In the genomic region with DNA sequence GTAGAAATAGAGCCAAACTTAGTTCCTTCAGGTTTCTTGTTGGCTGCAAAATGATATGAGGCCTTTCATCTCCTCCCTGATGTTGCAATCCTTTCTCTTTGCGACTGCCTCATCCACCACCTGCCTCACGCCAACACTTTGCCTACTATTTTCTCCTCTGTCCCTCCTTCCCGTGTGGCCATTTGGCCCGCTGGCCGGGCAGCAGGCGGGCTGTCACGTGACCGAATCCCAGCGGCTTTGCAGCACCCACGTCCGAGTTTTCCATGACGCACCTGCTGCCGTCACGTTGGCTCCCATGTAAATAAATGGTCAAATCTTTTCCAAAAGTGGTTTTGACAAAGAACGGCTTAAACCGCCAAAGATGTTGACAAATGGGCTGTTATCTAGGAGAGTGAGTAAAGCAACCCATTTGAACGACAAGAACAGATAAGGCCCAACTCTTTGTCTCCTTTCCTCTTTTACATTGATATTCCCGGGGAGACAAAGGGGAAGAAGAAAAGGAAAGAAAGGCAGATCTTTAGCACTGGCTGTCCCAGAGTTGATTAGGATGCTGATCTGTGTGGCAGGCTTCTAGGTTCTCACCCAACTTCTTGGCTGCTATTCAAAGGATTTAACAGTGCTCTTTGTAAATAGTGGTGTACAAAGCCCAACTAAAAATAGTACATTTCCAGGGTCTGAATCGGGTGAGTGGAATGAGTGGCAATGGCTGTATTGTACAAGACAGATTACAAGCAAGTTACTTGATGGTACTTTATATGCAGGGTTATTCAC, we compare ENCODE assay signal across 1 cellular context.
TF ChIP-seq lines count a peak whose summit lies in the region.

No MANE protein-coding gene starts in this region.

TF ChIP-seq in K562, 482 proteins besides CTCF, POLR2A, EP300 and RAD21 (continued from another document and continues in another):
- TF ChIP-seq, protein P1, sequence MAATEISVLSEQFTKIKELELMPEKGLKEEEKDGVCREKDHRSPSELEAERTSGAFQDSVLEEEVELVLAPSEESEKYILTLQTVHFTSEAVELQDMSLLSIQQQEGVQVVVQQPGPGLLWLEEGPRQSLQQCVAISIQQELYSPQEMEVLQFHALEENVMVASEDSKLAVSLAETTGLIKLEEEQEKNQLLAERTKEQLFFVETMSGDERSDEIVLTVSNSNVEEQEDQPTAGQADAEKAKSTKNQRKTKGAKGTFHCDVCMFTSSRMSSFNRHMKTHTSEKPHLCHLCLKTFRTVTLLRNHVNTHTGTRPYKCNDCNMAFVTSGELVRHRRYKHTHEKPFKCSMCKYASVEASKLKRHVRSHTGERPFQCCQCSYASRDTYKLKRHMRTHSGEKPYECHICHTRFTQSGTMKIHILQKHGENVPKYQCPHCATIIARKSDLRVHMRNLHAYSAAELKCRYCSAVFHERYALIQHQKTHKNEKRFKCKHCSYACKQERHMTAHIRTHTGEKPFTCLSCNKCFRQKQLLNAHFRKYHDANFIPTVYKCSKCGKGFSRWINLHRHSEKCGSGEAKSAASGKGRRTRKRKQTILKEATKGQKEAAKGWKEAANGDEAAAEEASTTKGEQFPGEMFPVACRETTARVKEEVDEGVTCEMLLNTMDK (IDR thresholded peaks at IDR 0.05; ENCODE audit: borderline replicate concordance, insufficient read depth, low read depth, low read length, poor library complexity, severe bottlenecking), result no peak
- TF ChIP-seq CXXC5 (CRISPR knock-in tag; IDR thresholded peaks at IDR 0.05), result peak; percentile 68
- peak; percentile 26; the same call in 1 of the 2 replicates for TF ChIP-seq LCOR (CRISPR knock-in tag; IDR thresholded peaks at IDR 0.05)
- TF ChIP-seq, protein P2, sequence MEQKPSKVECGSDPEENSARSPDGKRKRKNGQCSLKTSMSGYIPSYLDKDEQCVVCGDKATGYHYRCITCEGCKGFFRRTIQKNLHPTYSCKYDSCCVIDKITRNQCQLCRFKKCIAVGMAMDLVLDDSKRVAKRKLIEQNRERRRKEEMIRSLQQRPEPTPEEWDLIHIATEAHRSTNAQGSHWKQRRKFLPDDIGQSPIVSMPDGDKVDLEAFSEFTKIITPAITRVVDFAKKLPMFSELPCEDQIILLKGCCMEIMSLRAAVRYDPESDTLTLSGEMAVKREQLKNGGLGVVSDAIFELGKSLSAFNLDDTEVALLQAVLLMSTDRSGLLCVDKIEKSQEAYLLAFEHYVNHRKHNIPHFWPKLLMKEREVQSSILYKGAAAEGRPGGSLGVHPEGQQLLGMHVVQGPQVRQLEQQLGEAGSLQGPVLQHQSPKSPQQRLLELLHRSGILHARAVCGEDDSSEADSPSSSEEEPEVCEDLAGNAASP (IDR thresholded peaks at IDR 0.05), result no peak
- TF ChIP-seq NR4A1 (CRISPR knock-in tag; IDR thresholded peaks at IDR 0.05), result no peak
- peak; percentile 54; the same call in 1 of the 2 replicates for TF ChIP-seq NR4A1 (tag; IDR thresholded peaks at IDR 0.05)
- peak; percentile 86; the same call in 1 of the 2 replicates for TF ChIP-seq SMARCE1 (IDR thresholded peaks at IDR 0.05)
- no peak for TF ChIP-seq SRSF9 (IDR thresholded peaks at IDR 0.05; ENCODE audit: borderline replicate concordance, low read depth, low read length)
- TF ChIP-seq SP1 (CRISPR knock-in tag; IDR thresholded peaks at IDR 0.05), result peak; percentile 38; the same call in 1 of the 2 replicates
- no peak for TF ChIP-seq HLTF (IDR thresholded peaks at IDR 0.05)
- peak; percentile 79 for TF ChIP-seq ARID1B (IDR thresholded peaks at IDR 0.05)
- 0 out of 2 replicates have a peak, but pooled peaks have one; percentile 38 for TF ChIP-seq JUN (IDR thresholded peaks at IDR 0.05; ENCODE audit: borderline replicate concordance, low read depth, low read length)
- TF ChIP-seq JUN (CRISPR knock-in tag; IDR thresholded peaks at IDR 0.05; ENCODE audit: borderline replicate concordance), result no peak
- TF ChIP-seq, protein P3, sequence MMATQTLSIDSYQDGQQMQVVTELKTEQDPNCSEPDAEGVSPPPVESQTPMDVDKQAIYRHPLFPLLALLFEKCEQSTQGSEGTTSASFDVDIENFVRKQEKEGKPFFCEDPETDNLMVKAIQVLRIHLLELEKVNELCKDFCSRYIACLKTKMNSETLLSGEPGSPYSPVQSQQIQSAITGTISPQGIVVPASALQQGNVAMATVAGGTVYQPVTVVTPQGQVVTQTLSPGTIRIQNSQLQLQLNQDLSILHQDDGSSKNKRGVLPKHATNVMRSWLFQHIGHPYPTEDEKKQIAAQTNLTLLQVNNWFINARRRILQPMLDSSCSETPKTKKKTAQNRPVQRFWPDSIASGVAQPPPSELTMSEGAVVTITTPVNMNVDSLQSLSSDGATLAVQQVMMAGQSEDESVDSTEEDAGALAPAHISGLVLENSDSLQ (IDR thresholded peaks at IDR 0.05), result peak; percentile 51; the same call in 1 of the 2 replicates
- TF ChIP-seq TEAD4 (IDR thresholded peaks at IDR 0.05; ENCODE audit: low read length), result peak; percentile 57; the same call in 1 of the 2 replicates
- TF ChIP-seq TEAD4 (CRISPR knock-in tag; IDR thresholded peaks at IDR 0.05; ENCODE audit: borderline replicate concordance), result no peak
- TF ChIP-seq TAF1 (IDR thresholded peaks at IDR 0.05; ENCODE audit: control insufficient read depth, extremely low read depth, insufficient read depth, low read length, severe bottlenecking), result no peak
- 0 out of 2 replicates have a peak, but pooled peaks have one; percentile 19 for TF ChIP-seq MBD2 (IDR thresholded peaks at IDR 0.05; ENCODE audit: borderline replicate concordance, low read depth)
- no peak for TF ChIP-seq ZNF57 (CRISPR knock-in tag; IDR thresholded peaks at IDR 0.05)
- TF ChIP-seq CBFB (CRISPR knock-in tag; IDR thresholded peaks at IDR 0.05), result no peak
- peak; percentile 88 for TF ChIP-seq CBFA2T2 (conservative IDR thresholded peaks at IDR 0.05)
- TF ChIP-seq, protein P4, sequence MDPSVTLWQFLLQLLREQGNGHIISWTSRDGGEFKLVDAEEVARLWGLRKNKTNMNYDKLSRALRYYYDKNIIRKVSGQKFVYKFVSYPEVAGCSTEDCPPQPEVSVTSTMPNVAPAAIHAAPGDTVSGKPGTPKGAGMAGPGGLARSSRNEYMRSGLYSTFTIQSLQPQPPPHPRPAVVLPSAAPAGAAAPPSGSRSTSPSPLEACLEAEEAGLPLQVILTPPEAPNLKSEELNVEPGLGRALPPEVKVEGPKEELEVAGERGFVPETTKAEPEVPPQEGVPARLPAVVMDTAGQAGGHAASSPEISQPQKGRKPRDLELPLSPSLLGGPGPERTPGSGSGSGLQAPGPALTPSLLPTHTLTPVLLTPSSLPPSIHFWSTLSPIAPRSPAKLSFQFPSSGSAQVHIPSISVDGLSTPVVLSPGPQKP (CRISPR knock-in tag; IDR thresholded peaks at IDR 0.05), result no peak
- TF ChIP-seq TEAD1 (CRISPR knock-in tag; IDR thresholded peaks at IDR 0.05), result peak in 1 of 2 experiments; percentile 34; a peak in 1 of 4 replicates
- TF ChIP-seq CEBPB (tag; IDR thresholded peaks at IDR 0.05), result peak; percentile 93
- no peak for TF ChIP-seq SMAD1 (IDR thresholded peaks at IDR 0.05; ENCODE audit: low read depth, low read length, partially characterized antibody)
- TF ChIP-seq SMARCA5 (IDR thresholded peaks at IDR 0.05), result peak; percentile 14; the same call in 1 of the 2 replicates
- TF ChIP-seq CTBP1 (IDR thresholded peaks at IDR 0.05; ENCODE audit: borderline replicate concordance), result peak; percentile 86
- no peak for TF ChIP-seq NONO (IDR thresholded peaks at IDR 0.05; ENCODE audit: low read depth in 2 of 2, low read length in 1 of 2)
- peak; percentile 38; the same call in 1 of the 2 replicates for TF ChIP-seq NBN (IDR thresholded peaks at IDR 0.05; ENCODE audit: low read depth)
- peak; percentile 73 for TF ChIP-seq ZNF644 (tag; IDR thresholded peaks at IDR 0.05; ENCODE audit: low read depth)
- no peak for TF ChIP-seq ZC3H8 (IDR thresholded peaks at IDR 0.05)
- TF ChIP-seq, protein P5, sequence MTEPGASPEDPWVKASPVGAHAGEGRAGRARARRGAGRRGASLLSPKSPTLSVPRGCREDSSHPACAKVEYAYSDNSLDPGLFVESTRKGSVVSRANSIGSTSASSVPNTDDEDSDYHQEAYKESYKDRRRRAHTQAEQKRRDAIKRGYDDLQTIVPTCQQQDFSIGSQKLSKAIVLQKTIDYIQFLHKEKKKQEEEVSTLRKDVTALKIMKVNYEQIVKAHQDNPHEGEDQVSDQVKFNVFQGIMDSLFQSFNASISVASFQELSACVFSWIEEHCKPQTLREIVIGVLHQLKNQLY (CRISPR knock-in tag; conservative IDR thresholded peaks at IDR 0.05), result no peak
- TF ChIP-seq EHMT2 (IDR thresholded peaks at IDR 0.05), result peak; percentile 61
- TF ChIP-seq MEIS2 (IDR thresholded peaks at IDR 0.05; ENCODE audit: partially characterized antibody), result peak; percentile 82
- no peak for TF ChIP-seq ARNT (IDR thresholded peaks at IDR 0.05)
- peak; percentile 98 for TF ChIP-seq SOX6 (IDR thresholded peaks at IDR 0.05)
- TF ChIP-seq MYBL2 (IDR thresholded peaks at IDR 0.05; ENCODE audit: low read depth), result peak; percentile 76
- TF ChIP-seq MYBL2 (CRISPR knock-in tag; IDR thresholded peaks at IDR 0.05; ENCODE audit: borderline replicate concordance), result no peak
- TF ChIP-seq MEF2D (tag; conservative IDR thresholded peaks at IDR 0.05; ENCODE audit: low read depth), result peak; percentile 50; the same call in 1 of the 2 replicates
- no peak for TF ChIP-seq HOXB6 (CRISPR knock-in tag; IDR thresholded peaks at IDR 0.05; ENCODE audit: borderline replicate concordance)
- TF ChIP-seq SETDB1 (IDR thresholded peaks at IDR 0.05; ENCODE audit: low read length), result no peak
- TF ChIP-seq RCOR1 (IDR thresholded peaks at IDR 0.05; ENCODE audit: borderline replicate concordance in 1 of 2, low read depth in 2 of 2, low read length in 2 of 2), result peak in 1 of 2 experiments; percentile 96; a peak in 2 of 4 replicates
- peak; percentile 77; the same call in 1 of the 2 replicates for TF ChIP-seq BACH1 (tag; IDR thresholded peaks at IDR 0.05)
- TF ChIP-seq, protein P6, sequence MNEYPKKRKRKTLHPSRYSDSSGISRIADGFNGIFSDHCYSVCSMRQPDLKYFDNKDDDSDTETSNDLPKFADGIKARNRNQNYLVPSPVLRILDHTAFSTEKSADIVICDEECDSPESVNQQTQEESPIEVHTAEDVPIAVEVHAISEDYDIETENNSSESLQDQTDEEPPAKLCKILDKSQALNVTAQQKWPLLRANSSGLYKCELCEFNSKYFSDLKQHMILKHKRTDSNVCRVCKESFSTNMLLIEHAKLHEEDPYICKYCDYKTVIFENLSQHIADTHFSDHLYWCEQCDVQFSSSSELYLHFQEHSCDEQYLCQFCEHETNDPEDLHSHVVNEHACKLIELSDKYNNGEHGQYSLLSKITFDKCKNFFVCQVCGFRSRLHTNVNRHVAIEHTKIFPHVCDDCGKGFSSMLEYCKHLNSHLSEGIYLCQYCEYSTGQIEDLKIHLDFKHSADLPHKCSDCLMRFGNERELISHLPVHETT (CRISPR knock-in tag; conservative IDR thresholded peaks at IDR 0.05 in 1 of 2, IDR thresholded peaks at IDR 0.05 in 1 of 2), result peak in 1 of 2 experiments; percentile 65; a peak in 2 of 4 replicates
- no peak for TF ChIP-seq KLF16 (IDR thresholded peaks at IDR 0.05)
- peak; percentile 33; the same call in 1 of the 2 replicates for TF ChIP-seq TARDBP (IDR thresholded peaks at IDR 0.05)
- TF ChIP-seq XRCC4 (IDR thresholded peaks at IDR 0.05; ENCODE audit: extremely low read depth, insufficient read depth, insufficient read length), result no peak
- TF ChIP-seq ZNF175 (CRISPR knock-in tag; IDR thresholded peaks at IDR 0.05; ENCODE audit: low read depth), result peak; percentile 86
- TF ChIP-seq, protein P7, sequence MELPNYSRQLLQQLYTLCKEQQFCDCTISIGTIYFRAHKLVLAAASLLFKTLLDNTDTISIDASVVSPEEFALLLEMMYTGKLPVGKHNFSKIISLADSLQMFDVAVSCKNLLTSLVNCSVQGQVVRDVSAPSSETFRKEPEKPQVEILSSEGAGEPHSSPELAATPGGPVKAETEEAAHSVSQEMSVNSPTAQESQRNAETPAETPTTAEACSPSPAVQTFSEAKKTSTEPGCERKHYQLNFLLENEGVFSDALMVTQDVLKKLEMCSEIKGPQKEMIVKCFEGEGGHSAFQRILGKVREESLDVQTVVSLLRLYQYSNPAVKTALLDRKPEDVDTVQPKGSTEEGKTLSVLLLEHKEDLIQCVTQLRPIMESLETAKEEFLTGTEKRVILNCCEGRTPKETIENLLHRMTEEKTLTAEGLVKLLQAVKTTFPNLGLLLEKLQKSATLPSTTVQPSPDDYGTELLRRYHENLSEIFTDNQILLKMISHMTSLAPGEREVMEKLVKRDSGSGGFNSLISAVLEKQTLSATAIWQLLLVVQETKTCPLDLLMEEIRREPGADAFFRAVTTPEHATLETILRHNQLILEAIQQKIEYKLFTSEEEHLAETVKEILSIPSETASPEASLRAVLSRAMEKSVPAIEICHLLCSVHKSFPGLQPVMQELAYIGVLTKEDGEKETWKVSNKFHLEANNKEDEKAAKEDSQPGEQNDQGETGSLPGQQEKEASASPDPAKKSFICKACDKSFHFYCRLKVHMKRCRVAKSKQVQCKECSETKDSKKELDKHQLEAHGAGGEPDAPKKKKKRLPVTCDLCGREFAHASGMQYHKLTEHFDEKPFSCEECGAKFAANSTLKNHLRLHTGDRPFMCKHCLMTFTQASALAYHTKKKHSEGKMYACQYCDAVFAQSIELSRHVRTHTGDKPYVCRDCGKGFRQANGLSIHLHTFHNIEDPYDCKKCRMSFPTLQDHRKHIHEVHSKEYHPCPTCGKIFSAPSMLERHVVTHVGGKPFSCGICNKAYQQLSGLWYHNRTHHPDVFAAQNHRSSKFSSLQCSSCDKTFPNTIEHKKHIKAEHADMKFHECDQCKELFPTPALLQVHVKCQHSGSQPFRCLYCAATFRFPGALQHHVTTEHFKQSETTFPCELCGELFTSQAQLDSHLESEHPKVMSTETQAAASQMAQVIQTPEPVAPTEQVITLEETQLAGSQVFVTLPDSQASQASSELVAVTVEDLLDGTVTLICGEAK (IDR thresholded peaks at IDR 0.05), result 0 out of 2 replicates have a peak, but pooled peaks have one; percentile 38
- TF ChIP-seq, protein P7 (CRISPR knock-in tag; IDR thresholded peaks at IDR 0.05), result no peak
